Comparison of ENCODE assay signal across 28 cellular contexts in genomic region chr6:28371280-28371679, GRCh38.
"Had no signal": no experiment of that assay in that cellular context is flagged by ENCODE, and none has a peak within 500 bp of the region (broad histone marks: within the 10 kb centered on the region; RNA-seq: fewer than 3 reads in every experiment).

No MANE protein-coding gene starts in this region.

- DNase-seq: activated CD4-positive, alpha-beta memory T cell treated with anti-CD3 and anti-CD28 coated beads for 36 hours; activated CD4-positive, alpha-beta T cell treated with anti-CD3 and anti-CD28 coated beads, Interleukin-2, amount 10 ng/mL, durations not matched to agents 7 days and 5 days; activated CD4-positive, CD25-positive, alpha-beta regulatory T cell; activated CD8-positive, alpha-beta memory T cell treated with anti-CD3 and anti-CD28 coated beads for 24 hours; activated effector memory CD4-positive, alpha-beta T cell treated with anti-CD3 and anti-CD28 coated beads, Interleukin-2, amount 50 U/mL, for 16 hours; activated naive CD4-positive, alpha-beta T cell treated with Interleukin-2 at 50 U/mL for 16 hours; activated naive CD8-positive, alpha-beta T cell treated with anti-CD3 and anti-CD28 coated beads, Interleukin-2, amount 50 U/mL, for 24 hours; activated T-cell treated with anti-CD3 and anti-CD28 coated beads, Interleukin-2, amount 50 U/mL, for 4 hours; amygdala; Kasumi-1; NCI-H1105 treated with DMSO at 0.1 percent for 48 hours; NCI-H1436 treated with DMSO at 0.1 percent for 48 hours; NCI-H187; NCI-H2081; NCI-H510A treated with DMSO at 0.1 percent for 48 hours; NCI-H69; NK-92 treated with Interleukin-12 subunit alpha and Interleukin-12 subunit beta, amount 100 ng/mL, for 24 hours; PC-9; SHP77 treated with DMSO at 0.1 percent for 48 hours; T-cell; T-helper 2 cell; T1000 had no signal

- H3K4me3 ChIP-seq: PC-9, SK-N-MC had no signal

- H3K4me3 Mint-ChIP-seq: activated CD4-positive, alpha-beta memory T cell treated with anti-CD3 and anti-CD28 coated beads for 36 hours; activated CD4-positive, alpha-beta T cell treated with anti-CD3 and anti-CD28 coated beads, Interleukin-2, amount 10 ng/mL, durations not matched to agents 7 days and 5 days; activated naive CD8-positive, alpha-beta T cell treated with anti-CD3 and anti-CD28 coated beads, Interleukin-2, amount 50 U/mL, for 24 hours; activated T-cell treated with anti-CD3 and anti-CD28 coated beads, Interleukin-2, amount 50 U/mL, for 4 hours; brain; central memory CD8-positive, alpha-beta T cell; T-cell had no signal

- FAIRE-seq: astrocyte, TTC549 had no signal

- H3K27ac ChIP-seq: PC-9, SK-N-MC had no signal

- H3K27ac Mint-ChIP-seq: activated CD4-positive, alpha-beta memory T cell treated with anti-CD3 and anti-CD28 coated beads for 36 hours; activated CD4-positive, alpha-beta T cell treated with anti-CD3 and anti-CD28 coated beads, Interleukin-2, amount 10 ng/mL, durations not matched to agents 7 days and 5 days; activated naive CD4-positive, alpha-beta T cell treated with anti-CD3 and anti-CD28 coated beads, Interleukin-2, amount 50 U/mL, for 72 hours; activated naive CD8-positive, alpha-beta T cell treated with anti-CD3 and anti-CD28 coated beads, Interleukin-2, amount 50 U/mL, for 24 hours; brain; T-cell had no signal

- H3K27me3 Mint-ChIP-seq: activated CD4-positive, alpha-beta memory T cell treated with anti-CD3 and anti-CD28 coated beads for 36 hours; activated CD4-positive, alpha-beta T cell treated with anti-CD3 and anti-CD28 coated beads, Interleukin-2, amount 10 ng/mL, durations not matched to agents 7 days and 5 days; activated naive CD8-positive, alpha-beta T cell treated with anti-CD3 and anti-CD28 coated beads, Interleukin-2, amount 50 U/mL, for 24 hours; brain; central memory CD8-positive, alpha-beta T cell; T-cell had no signal

- H3K4me2 ChIP-seq: PC-9 had no signal

- H3K9me3 Mint-ChIP-seq: activated CD4-positive, alpha-beta memory T cell treated with anti-CD3 and anti-CD28 coated beads for 36 hours; activated CD4-positive, alpha-beta T cell treated with anti-CD3 and anti-CD28 coated beads, Interleukin-2, amount 10 ng/mL, durations not matched to agents 7 days and 5 days; activated naive CD4-positive, alpha-beta T cell treated with anti-CD3 and anti-CD28 coated beads, Interleukin-2, amount 50 U/mL, for 72 hours; activated naive CD8-positive, alpha-beta T cell treated with anti-CD3 and anti-CD28 coated beads, Interleukin-2, amount 50 U/mL, for 24 hours; activated T-cell treated with anti-CD3 and anti-CD28 coated beads, Interleukin-2, amount 50 U/mL, for 4 hours; brain; central memory CD8-positive, alpha-beta T cell; T-cell had no signal

- H3K36me3 Mint-ChIP-seq: activated naive CD4-positive, alpha-beta T cell treated with anti-CD3 and anti-CD28 coated beads, Interleukin-2, amount 50 U/mL, for 72 hours had no signal

- H2AFZ ChIP-seq: PC-9 had no signal

- ATAC-seq: activated naive CD4-positive, alpha-beta T cell treated with anti-CD3 and anti-CD28 coated beads, Interleukin-2, amount 50 U/mL, for 72 hours; activated naive CD8-positive, alpha-beta T cell treated with anti-CD3 and anti-CD28 coated beads, Interleukin-2, amount 50 U/mL, for 24 hours; activated T-cell treated with anti-CD3 and anti-CD28 coated beads, Interleukin-2, amount 50 U/mL, for 4 hours; T-cell had no signal

- H3K4me1 Mint-ChIP-seq: brain; central memory CD8-positive, alpha-beta T cell; T-cell had no signal
